Comparison of ENCODE assay signal across 16 cellular contexts in the genomic region with DNA sequence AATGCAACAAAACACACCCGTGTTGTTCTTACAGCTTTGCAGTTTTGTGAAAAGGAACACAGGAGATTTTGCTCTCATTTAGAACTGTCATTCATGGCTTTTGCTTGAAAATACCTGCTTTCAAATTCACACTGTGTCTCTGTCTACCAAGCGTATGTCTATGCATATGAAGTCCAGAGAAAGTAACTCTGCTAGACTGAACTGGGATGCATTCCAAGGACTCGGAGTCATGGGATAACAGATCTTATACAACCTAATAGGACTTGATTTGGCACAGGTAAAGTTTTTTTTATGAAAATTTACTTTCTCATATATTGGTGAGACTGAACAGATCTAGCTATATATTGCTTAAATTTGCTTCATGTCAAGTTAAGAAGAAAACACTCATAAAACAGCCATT.
A peak's percentile ranks its signal among the peaks of the same experiment; 100 is the strongest.
DNase-seq lines count a peak whose midpoint lies in the region; ATAC-seq and TF ChIP-seq lines count a peak whose summit lies in the region.
"Had no signal": no experiment of that assay in that cellular context is flagged by ENCODE, and none has a peak within 500 bp of the region (broad histone marks: within the 10 kb centered on the region; RNA-seq: fewer than 3 reads in every experiment).

No MANE protein-coding gene starts in this region.

- H3K9me2 ChIP-seq in SK-N-SH: no peaks in the 10 kb centered on the region

- WGBS in SK-N-SH (ENCODE audit: low lambda C conversion rate): 65% methylated on average over 3 of the region's 3 CpGs

- no peak overlapping the region for H3K4me2 ChIP-seq in SK-N-SH
- H3K4me2 ChIP-seq: A549, BLaER1 had no signal

- no peak for DNase-seq in SK-N-SH
- DNase-seq in pons (ENCODE audit: low spot score): peak; percentile 1
- no peak for DNase-seq in NCI-H2196 treated with DMSO at 0.1 percent for 48 hours (lab: John Stamatoyannopoulos, UW; ENCODE audit: unreplicated experiment)
- DNase-seq in ACHN: no peak
- DNase-seq in left colon: no peak
- DNase-seq: CD4-positive, alpha-beta memory T cell; DMS153; DMS79; GF-D8; H9 had no signal

- H3K4me1 ChIP-seq in SK-N-SH (ENCODE audit: control insufficient read depth in 1 of 2, insufficient read depth in 2 of 2, low read depth in 1 of 2, low read length in 1 of 2) (no peaks in the 10 kb centered on the region), subcutaneous abdominal adipose tissue (ENCODE audit: control insufficient read depth in 5 of 5, insufficient read depth in 5 of 5, low read length in 5 of 5) (peaks cover 0 to 31% (median 21%) of the 10 kb centered on the region in 5 donors)
- H3K4me1 ChIP-seq: A549, BLaER1 had no signal

- H3K9ac ChIP-seq in SK-N-SH: no peak overlapping the region
- H3K9ac ChIP-seq in subcutaneous abdominal adipose tissue (ENCODE audit: low read length in 5 of 5): no peak overlapping the region
- H3K9ac ChIP-seq: BLaER1 had no signal

- no peak overlapping the region for H2AFZ ChIP-seq in SK-N-SH (ENCODE audit: low read depth)

- CTCF ChIA-PET in SK-N-SH (lab: Yijun Ruan, JAX): no interaction called here

- TF ChIP-seq RAD21 in SK-N-SH (IDR thresholded peaks at IDR 0.05; ENCODE audit: low read length): no peak

- H3K36me3 ChIP-seq in SK-N-SH (replicated peaks in 1 of 2; ENCODE audit: control insufficient read depth in 1 of 2, insufficient read depth in 2 of 2, low read length in 1 of 2): no peaks in the 10 kb centered on the region
- no peaks in the 10 kb centered on the region for H3K36me3 ChIP-seq in subcutaneous abdominal adipose tissue (ENCODE audit: control insufficient read depth in 5 of 5, insufficient read depth in 5 of 5, low read length in 5 of 5)
- H3K36me3 ChIP-seq: BLaER1 had no signal

- no peaks in the 10 kb centered on the region for H3K9me3 ChIP-seq in SK-N-SH
- no peaks in the 10 kb centered on the region for H3K9me3 ChIP-seq in subcutaneous abdominal adipose tissue (ENCODE audit: control insufficient read depth in 5 of 5, low read length in 5 of 5)
- H3K9me3 ChIP-seq: A549, BLaER1 had no signal

- ATAC-seq in SK-N-SH treated with all-trans-retinoic acid at 6 μM for 48 hours (0 out of 3 replicates have a peak, but pooled peaks have one; percentile 30), left colon (no peak)
- ATAC-seq: A549, HepG2 had no signal

- intact Hi-C loops in left colon (cut with DNase I, micrococcal nuclease): no loop called here

- H4K20me1 ChIP-seq in SK-N-SH (ENCODE audit: insufficient read depth): no peaks in the 10 kb centered on the region
- H4K20me1 ChIP-seq: BLaER1 had no signal

- no peak for TF ChIP-seq CTCF in SK-N-SH (IDR thresholded peaks at IDR 0.05)

- H3K79me2 ChIP-seq in SK-N-SH (ENCODE audit: insufficient read depth): no peaks in the 10 kb centered on the region

- in situ Hi-C loops in ACHN (cut with HindIII; ENCODE audit: low pct_ligation_motif_present, low pct_unique_long_range_greater_than_20kb, low sequenced_read_pairs): no loop called here

- H3K27ac ChIP-seq in SK-N-SH (ENCODE audit: low read depth in 2 of 2, low read length in 1 of 2) (no peak overlapping the region), subcutaneous abdominal adipose tissue (ENCODE audit: low read depth, low read length) (peak overlapping the region; percentile 25)
- H3K27ac ChIP-seq: 22Rv1, A549, BLaER1 had no signal

- H3K4me3 ChIP-seq in SK-N-SH (ENCODE audit: low read depth in 2 of 2, low read length in 1 of 2) (no peak overlapping the region), subcutaneous abdominal adipose tissue (ENCODE audit: low read depth in 1 of 5, low read length in 5 of 5) (no peak overlapping the region)
- H3K4me3 ChIP-seq: A549, BLaER1 had no signal

- no peaks in the 10 kb centered on the region for H3F3A ChIP-seq in SK-N-SH (replicated peaks; ENCODE audit: insufficient read depth)

- POLR2A ChIA-PET in SK-N-SH (lab: Yijun Ruan, JAX): no interaction called here

- H3K27me3 ChIP-seq in SK-N-SH (ENCODE audit: insufficient read depth) (no peaks in the 10 kb centered on the region), subcutaneous abdominal adipose tissue (ENCODE audit: control insufficient read depth in 5 of 5, insufficient read depth in 4 of 5, low read length in 5 of 5) (no peaks in the 10 kb centered on the region)
- H3K27me3 ChIP-seq: BLaER1 had no signal

- no peak for TF ChIP-seq EP300 in SK-N-SH (IDR thresholded peaks at IDR 0.05; ENCODE audit: borderline replicate concordance in 1 of 2, low read depth in 1 of 2, low read length in 1 of 2)

TF ChIP-seq in SK-N-SH treated with all-trans-retinoic acid at 6 μM for 48 hours, 23 proteins besides CTCF, POLR2A, EP300 and RAD21 (continues in another document):
- no peak for TF ChIP-seq TCF4 (CRISPR knock-in tag; IDR thresholded peaks at IDR 0.05; ENCODE audit: borderline replicate concordance)
- no peak for TF ChIP-seq BACH2 (CRISPR knock-in tag; IDR thresholded peaks at IDR 0.05; ENCODE audit: borderline replicate concordance)
- TF ChIP-seq ARNTL (CRISPR knock-in tag; IDR thresholded peaks at IDR 0.05; ENCODE audit: borderline replicate concordance, low read depth): no peak
- TF ChIP-seq PATZ1 (CRISPR knock-in tag; IDR thresholded peaks at IDR 0.05; ENCODE audit: borderline replicate concordance): no peak
- no peak for TF ChIP-seq ZNF8 (CRISPR knock-in tag; IDR thresholded peaks at IDR 0.05)
- TF ChIP-seq CSRNP3 (CRISPR knock-in tag; IDR thresholded peaks at IDR 0.05): no peak
- no peak for TF ChIP-seq ESRRG (CRISPR knock-in tag; IDR thresholded peaks at IDR 0.05)
- TF ChIP-seq TOX (CRISPR knock-in tag; IDR thresholded peaks at IDR 0.05; ENCODE audit: borderline replicate concordance): no peak

TF ChIP-seq in SK-N-SH, 30 proteins besides CTCF, POLR2A, EP300 and RAD21:
- TF ChIP-seq RFX5 (IDR thresholded peaks at IDR 0.05; ENCODE audit: low read length) (no peak), YY1 (IDR thresholded peaks at IDR 0.05; ENCODE audit: low read depth) (no peak), FOXJ3 (CRISPR knock-in tag; IDR thresholded peaks at IDR 0.05) (no peak), RCOR1 (IDR thresholded peaks at IDR 0.05; ENCODE audit: low read length) (no peak), TAF1 (IDR thresholded peaks at IDR 0.05; ENCODE audit: borderline replicate concordance, low read depth, low read length) (no peak), TEAD4 (IDR thresholded peaks at IDR 0.05; ENCODE audit: borderline replicate concordance, insufficient read depth) (no peak), PBX3 (IDR thresholded peaks at IDR 0.05) (no peak), GABPA (IDR thresholded peaks at IDR 0.05; ENCODE audit: low read depth) (no peak), SMC3 (IDR thresholded peaks at IDR 0.05; ENCODE audit: low read depth, low read length) (no peak), USF1 (IDR thresholded peaks at IDR 0.05; ENCODE audit: borderline replicate concordance, low read depth) (no peak)
- TF ChIP-seq, protein P1, sequence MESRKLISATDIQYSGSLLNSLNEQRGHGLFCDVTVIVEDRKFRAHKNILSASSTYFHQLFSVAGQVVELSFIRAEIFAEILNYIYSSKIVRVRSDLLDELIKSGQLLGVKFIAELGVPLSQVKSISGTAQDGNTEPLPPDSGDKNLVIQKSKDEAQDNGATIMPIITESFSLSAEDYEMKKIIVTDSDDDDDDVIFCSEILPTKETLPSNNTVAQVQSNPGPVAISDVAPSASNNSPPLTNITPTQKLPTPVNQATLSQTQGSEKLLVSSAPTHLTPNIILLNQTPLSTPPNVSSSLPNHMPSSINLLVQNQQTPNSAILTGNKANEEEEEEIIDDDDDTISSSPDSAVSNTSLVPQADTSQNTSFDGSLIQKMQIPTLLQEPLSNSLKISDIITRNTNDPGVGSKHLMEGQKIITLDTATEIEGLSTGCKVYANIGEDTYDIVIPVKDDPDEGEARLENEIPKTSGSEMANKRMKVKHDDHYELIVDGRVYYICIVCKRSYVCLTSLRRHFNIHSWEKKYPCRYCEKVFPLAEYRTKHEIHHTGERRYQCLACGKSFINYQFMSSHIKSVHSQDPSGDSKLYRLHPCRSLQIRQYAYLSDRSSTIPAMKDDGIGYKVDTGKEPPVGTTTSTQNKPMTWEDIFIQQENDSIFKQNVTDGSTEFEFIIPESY (IDR thresholded peaks at IDR 0.05; ENCODE audit: borderline replicate concordance, low read depth): no peak
- TF ChIP-seq, protein P2, sequence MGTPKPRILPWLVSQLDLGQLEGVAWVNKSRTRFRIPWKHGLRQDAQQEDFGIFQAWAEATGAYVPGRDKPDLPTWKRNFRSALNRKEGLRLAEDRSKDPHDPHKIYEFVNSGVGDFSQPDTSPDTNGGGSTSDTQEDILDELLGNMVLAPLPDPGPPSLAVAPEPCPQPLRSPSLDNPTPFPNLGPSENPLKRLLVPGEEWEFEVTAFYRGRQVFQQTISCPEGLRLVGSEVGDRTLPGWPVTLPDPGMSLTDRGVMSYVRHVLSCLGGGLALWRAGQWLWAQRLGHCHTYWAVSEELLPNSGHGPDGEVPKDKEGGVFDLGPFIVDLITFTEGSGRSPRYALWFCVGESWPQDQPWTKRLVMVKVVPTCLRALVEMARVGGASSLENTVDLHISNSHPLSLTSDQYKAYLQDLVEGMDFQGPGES (IDR thresholded peaks at IDR 0.05; ENCODE audit: low read depth, low read length): no peak
